In the genomic region with DNA sequence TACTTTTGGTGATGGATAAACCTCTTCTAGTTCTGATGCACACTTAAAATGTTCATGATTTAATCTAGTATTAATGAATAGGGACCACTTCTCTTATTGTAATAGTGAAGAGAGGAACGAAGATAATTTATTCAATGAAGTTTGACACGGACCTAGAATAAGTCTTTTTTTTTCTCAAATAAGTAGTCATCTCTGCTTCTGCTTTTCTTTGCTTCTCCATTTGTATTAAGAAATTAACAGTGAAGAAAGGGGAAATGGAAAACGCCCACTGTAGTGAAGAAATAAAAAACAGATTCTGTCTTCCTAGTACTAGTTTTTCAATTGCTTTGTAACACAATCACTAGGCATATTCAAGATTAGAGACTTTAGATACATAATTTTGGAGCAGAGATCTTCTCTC, we compare ENCODE assay signal across 1 cellular context.
TF ChIP-seq lines count a peak whose summit lies in the region.

No MANE protein-coding gene starts in this region.

TF ChIP-seq in HepG2, 621 proteins besides CTCF, POLR2A, EP300 and RAD21 (continued from another document):
- TF ChIP-seq, protein P1, sequence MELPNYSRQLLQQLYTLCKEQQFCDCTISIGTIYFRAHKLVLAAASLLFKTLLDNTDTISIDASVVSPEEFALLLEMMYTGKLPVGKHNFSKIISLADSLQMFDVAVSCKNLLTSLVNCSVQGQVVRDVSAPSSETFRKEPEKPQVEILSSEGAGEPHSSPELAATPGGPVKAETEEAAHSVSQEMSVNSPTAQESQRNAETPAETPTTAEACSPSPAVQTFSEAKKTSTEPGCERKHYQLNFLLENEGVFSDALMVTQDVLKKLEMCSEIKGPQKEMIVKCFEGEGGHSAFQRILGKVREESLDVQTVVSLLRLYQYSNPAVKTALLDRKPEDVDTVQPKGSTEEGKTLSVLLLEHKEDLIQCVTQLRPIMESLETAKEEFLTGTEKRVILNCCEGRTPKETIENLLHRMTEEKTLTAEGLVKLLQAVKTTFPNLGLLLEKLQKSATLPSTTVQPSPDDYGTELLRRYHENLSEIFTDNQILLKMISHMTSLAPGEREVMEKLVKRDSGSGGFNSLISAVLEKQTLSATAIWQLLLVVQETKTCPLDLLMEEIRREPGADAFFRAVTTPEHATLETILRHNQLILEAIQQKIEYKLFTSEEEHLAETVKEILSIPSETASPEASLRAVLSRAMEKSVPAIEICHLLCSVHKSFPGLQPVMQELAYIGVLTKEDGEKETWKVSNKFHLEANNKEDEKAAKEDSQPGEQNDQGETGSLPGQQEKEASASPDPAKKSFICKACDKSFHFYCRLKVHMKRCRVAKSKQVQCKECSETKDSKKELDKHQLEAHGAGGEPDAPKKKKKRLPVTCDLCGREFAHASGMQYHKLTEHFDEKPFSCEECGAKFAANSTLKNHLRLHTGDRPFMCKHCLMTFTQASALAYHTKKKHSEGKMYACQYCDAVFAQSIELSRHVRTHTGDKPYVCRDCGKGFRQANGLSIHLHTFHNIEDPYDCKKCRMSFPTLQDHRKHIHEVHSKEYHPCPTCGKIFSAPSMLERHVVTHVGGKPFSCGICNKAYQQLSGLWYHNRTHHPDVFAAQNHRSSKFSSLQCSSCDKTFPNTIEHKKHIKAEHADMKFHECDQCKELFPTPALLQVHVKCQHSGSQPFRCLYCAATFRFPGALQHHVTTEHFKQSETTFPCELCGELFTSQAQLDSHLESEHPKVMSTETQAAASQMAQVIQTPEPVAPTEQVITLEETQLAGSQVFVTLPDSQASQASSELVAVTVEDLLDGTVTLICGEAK (IDR thresholded peaks at IDR 0.05), result no peak
- TF ChIP-seq, protein P1 (CRISPR knock-in tag; IDR thresholded peaks at IDR 0.05), result no peak
- TF ChIP-seq AKAP8 (CRISPR knock-in tag; IDR thresholded peaks at IDR 0.05) (no peak), ZNF704 (CRISPR knock-in tag; IDR thresholded peaks at IDR 0.05; ENCODE audit: borderline replicate concordance) (no peak), ZNF782 (CRISPR knock-in tag; IDR thresholded peaks at IDR 0.05; ENCODE audit: borderline replicate concordance) (no peak)
